In genomic region chr19:2237869-2238153, GRCh38 we compare ENCODE assay signal across 9 cellular contexts. TPM values are rescaled to one million over a fixed set of nuclear protein-coding genes. Genes with fewer than 3 reads are reported as not detected.
A peak's percentile ranks its signal among the peaks of the same experiment; 100 is the strongest.
DNase-seq lines count a peak whose midpoint lies in the region; ATAC-seq, FAIRE-seq and TF ChIP-seq lines count a peak whose summit lies in the region.
"Had no signal": no experiment of that assay in that cellular context is flagged by ENCODE, and none has a peak within 500 bp of the region (broad histone marks: within the 10 kb centered on the region; RNA-seq: fewer than 3 reads in every experiment).

No MANE protein-coding gene starts in this region.

- peaks cover 37% of the 10 kb centered on the region for H3K4me1 ChIP-seq in Caco-2
- H3K4me1 ChIP-seq in PC-3 (ENCODE audit: insufficient read depth, low read length) = peaks cover 31% of the 10 kb centered on the region
- H3K4me1 ChIP-seq in pancreas = peaks cover 12 to 48% (median 38%) of the 10 kb centered on the region in 3 donors

- no peak for DNase-seq in Caco-2
- no peak for DNase-seq in PC-3
- DNase-seq in endothelial cell (ENCODE audit: low spot score) = no peak
- no peak for DNase-seq in pancreas
- no peak for DNase-seq in pons (ENCODE audit: low spot score)
- no peak for DNase-seq in CD1c-positive myeloid dendritic cell (ENCODE audit: extremely low spot score)
- DNase-seq: Kasumi-1 had no signal

- CTCF ChIA-PET in Caco-2 (lab: Charles Lee) = no interaction called here
- CTCF ChIA-PET in PC-3 (lab: Charles Lee) = no interaction called here

- H3K4me3 Mint-ChIP-seq in Caco-2 (ENCODE audit: unreplicated experiment) = peak overlapping the region; percentile 84
- H3K4me3 Mint-ChIP-seq in endothelial cell (ENCODE audit: unreplicated experiment) = peak overlapping the region; percentile 98

- FAIRE-seq in pancreas (lab: Jason Lieb, UNC) = no peak

- H3K27me3 Mint-ChIP-seq in Caco-2 (ENCODE audit: insufficient read depth, unreplicated experiment) (no peaks in the 10 kb centered on the region), endothelial cell (ENCODE audit: unreplicated experiment) (peaks cover 23% of the 10 kb centered on the region)

- H3K9me2 ChIP-seq in PC-3 (replicated peaks; ENCODE audit: low read length) = no peaks in the 10 kb centered on the region

- H4K20me1 ChIP-seq in PC-3 (ENCODE audit: low read length) = peaks cover 54% of the 10 kb centered on the region

- H3K79me2 ChIP-seq in PC-3 (ENCODE audit: low read length) = peaks cover 94% of the 10 kb centered on the region

- POLR2A ChIA-PET in Caco-2 (lab: Charles Lee) (interaction anchor here (1.0 kb wide), 1 partner anchor 69 kb away, joined by 7 read pairs; no protein-coding TSS in a partner anchor), PC-3 (lab: Charles Lee; ENCODE audit: unreplicated experiment) (interaction anchor here (0.6 kb wide), 1 partner anchor 782 kb away, joined by 3 read pairs; no protein-coding TSS in a partner anchor)

- 0 out of 2 replicates have a peak overlapping the region, but pooled peaks have one; percentile 89 for H3K27ac ChIP-seq in PC-3 (ENCODE audit: low read length)
- no peak overlapping the region for H3K27ac ChIP-seq in pancreas

- BruUV-seq in Caco-2 (replicated peaks; lab: Mats Ljungman, UMichigan) = no TSS peak
- no TSS peak for BruUV-seq in PC-3 (replicated peaks; lab: Mats Ljungman, UMichigan)

- H3K9me3 Mint-ChIP-seq in Caco-2 (ENCODE audit: unreplicated experiment) = no peaks in the 10 kb centered on the region
- H3K9me3 Mint-ChIP-seq in endothelial cell (ENCODE audit: unreplicated experiment) = no peaks in the 10 kb centered on the region

- H3K36me3 ChIP-seq in Caco-2 (ENCODE audit: control insufficient read depth, insufficient read depth, low read length) (no peaks in the 10 kb centered on the region), PC-3 (ENCODE audit: low read depth, low read length) (0 out of 2 replicates have a peak, but pooled peaks cover 5% of the 10 kb centered on the region), pancreas (peaks cover 0 to 10% (median 0%) of the 10 kb centered on the region in 3 donors)

- H3K4me2 ChIP-seq in PC-3 (ENCODE audit: low read length) = peak overlapping the region; percentile 92

- H2AFZ ChIP-seq in PC-3 (ENCODE audit: low read length) = no peak overlapping the region

- WGBS in pancreas, 2 donors = 73 to 87% methylated on average over 6 of the region's 6 CpGs

- H3K4me3 ChIP-seq in Caco-2 (ENCODE audit: low read depth, low read length) (peak overlapping the region; percentile 65), PC-3 (ENCODE audit: low read length) (peak overlapping the region; percentile 98), pancreas (peak overlapping the region in 3 of 4 donors; percentile 92 to 96 (median 95))

- no peaks in the 10 kb centered on the region for H3F3A ChIP-seq in PC-3 (ENCODE audit: low read length, unreplicated experiment)

- intact Hi-C loops in Caco-2 (cut with micrococcal nuclease; ENCODE audit: unreplicated experiment) (loop anchor here (2.0 to 5.0 kb wide), 3 partner anchors 31 to 81 kb away; no protein-coding TSS in a partner anchor), PC-3 (cut with micrococcal nuclease) (loop anchor here (5.0 to 10.0 kb wide), 2 partner anchors 71 to 77 kb away; no protein-coding TSS in a partner anchor), pancreas (cut with DNase I) (loop anchor here in 1 of 3 donors (5.0 to 10.0 kb wide), 2 partner anchors 34 to 83 kb away; partner anchors contain the start of gene AP3D1)

- peak overlapping the region; percentile 94 for H3K27ac Mint-ChIP-seq in Caco-2 (ENCODE audit: unreplicated experiment)
- H3K27ac Mint-ChIP-seq in endothelial cell (ENCODE audit: unreplicated experiment) = peak overlapping the region; percentile 92

- H3K4me1 Mint-ChIP-seq in Caco-2 (ENCODE audit: low read depth, unreplicated experiment) = peaks cover 23% of the 10 kb centered on the region
- H3K4me1 Mint-ChIP-seq in endothelial cell (ENCODE audit: unreplicated experiment) = peaks cover 51% of the 10 kb centered on the region

- H3K9ac ChIP-seq in PC-3 (ENCODE audit: low read length) = peak overlapping the region; percentile 99

- no peak for ATAC-seq in PC-3
- no peak for ATAC-seq in pancreas
- ATAC-seq in GM19455 (IDR thresholded peaks at IDR 0.05; ENCODE audit: unreplicated experiment) = no peak
- no peak for ATAC-seq in HG02623 (IDR thresholded peaks at IDR 0.05; ENCODE audit: unreplicated experiment)

- TF ChIP-seq CTCF in Caco-2 (IDR thresholded peaks at IDR 0.05; ENCODE audit: insufficient read depth in 1 of 2, low read depth in 1 of 2, low read length in 1 of 2, severe bottlenecking in 1 of 2, unreplicated experiment in 1 of 2) = no peak
- no peak for TF ChIP-seq CTCF in PC-3 (conservative IDR thresholded peaks at IDR 0.05; ENCODE audit: low read depth, low read length)
- TF ChIP-seq CTCF in endothelial cell (IDR thresholded peaks at IDR 0.05; ENCODE audit: unreplicated experiment) = no peak
- TF ChIP-seq CTCF in pancreas (IDR thresholded peaks at IDR 0.05) = no peak

- H3K9me3 ChIP-seq in Caco-2 (no peaks in the 10 kb centered on the region), PC-3 (ENCODE audit: low read length) (no peaks in the 10 kb centered on the region), pancreas (no peaks in the 10 kb centered on the region)

- H3K36me3 Mint-ChIP-seq in Caco-2 (ENCODE audit: insufficient read depth, unreplicated experiment) = peaks cover 82% of the 10 kb centered on the region
- peaks cover 23% of the 10 kb centered on the region for H3K36me3 Mint-ChIP-seq in endothelial cell (ENCODE audit: low read depth, unreplicated experiment)

- H3K27me3 ChIP-seq in Caco-2 (replicated peaks; ENCODE audit: control insufficient read depth, insufficient read depth, low read length) = no peaks in the 10 kb centered on the region
- no peaks in the 10 kb centered on the region for H3K27me3 ChIP-seq in PC-3 (ENCODE audit: low read length)
- no peaks in the 10 kb centered on the region for H3K27me3 ChIP-seq in pancreas

RNA-seq across cellular contexts. Expression of gene SF3A2, which starts 1.2 kb away (rescaled TPM):
- total RNA-seq in Caco-2 (2022) (129 and 135 TPM in 2 replicates), PC-3 (2014; rRNA removed) (33.8 and 55.5 TPM in 2 replicates), endothelial cell (ENCODE audit: unreplicated experiment) (137 TPM), pancreas (10 to 100 TPM; 25.0 to 36.1 (median 29.6) TPM)
- polyA plus RNA-seq in pancreas = 10 to 100 TPM; 39.2 to 64.0 TPM

RNA-seq across cellular contexts. Expression of gene PLEKHJ1, which starts 1.7 kb away (rescaled TPM):
- total RNA-seq in Caco-2 (2022) = 119 TPM in 2 replicates
- 94.8 and 108 TPM in 2 replicates for total RNA-seq in PC-3 (2014; rRNA removed)
- 126 TPM for total RNA-seq in endothelial cell (ENCODE audit: unreplicated experiment)
- total RNA-seq in pancreas = 10 to 100 TPM; 34.3 to 50.8 (median 39.6) TPM
- polyA plus RNA-seq in pancreas = 100 to 1,000 TPM in 1 of 2 donors, 10 to 100 TPM in 1; 90.8 to 101 TPM

RNA-seq across cellular contexts. Expression of gene AMH, which starts 11.3 kb away (rescaled TPM):
- 19.3 and 19.4 TPM in 2 replicates for total RNA-seq in Caco-2 (2022)
- total RNA-seq in PC-3 (2014; rRNA removed) = 6.0 and 7.7 TPM in 2 replicates
- 5.6 TPM for total RNA-seq in endothelial cell (ENCODE audit: unreplicated experiment)
- total RNA-seq in pancreas = 1 to 10 TPM; 1.4 to 4.1 (median 1.7) TPM
- polyA plus RNA-seq in pancreas = 1 to 10 TPM; 8.9 to 9.5 TPM

RNA-seq across cellular contexts. Expression of gene JSRP1, which starts 18.4 kb away (rescaled TPM):
- total RNA-seq in Caco-2 (2022) (not detected in 2 replicates), PC-3 (2014; rRNA removed) (not detected in 2 replicates), endothelial cell (ENCODE audit: unreplicated experiment) (not detected), pancreas (1 to 10 TPM in 1 of 6 donors, under 1 TPM in 3, not detected in 2; 0.29 to 1.1 (median 0.80) TPM)
- polyA plus RNA-seq in pancreas = 1 to 10 TPM; 3.2 to 4.0 TPM

RNA-seq across cellular contexts. Expression of gene PEAK3, which starts 44.2 kb away (rescaled TPM):
- total RNA-seq in Caco-2 (2022) = not detected in 2 replicates
- not detected in 2 replicates for total RNA-seq in PC-3 (2014; rRNA removed)
- 0.97 TPM for total RNA-seq in endothelial cell (ENCODE audit: unreplicated experiment)
- total RNA-seq in pancreas = under 1 TPM in 4 of 6 donors, not detected in 2; 0.13 to 0.81 (median 0.35) TPM
- under 1 TPM; 0.04 to 0.07 TPM for polyA plus RNA-seq in pancreas
